ENCODE assay signal across 17 cellular contexts in the genomic region with DNA sequence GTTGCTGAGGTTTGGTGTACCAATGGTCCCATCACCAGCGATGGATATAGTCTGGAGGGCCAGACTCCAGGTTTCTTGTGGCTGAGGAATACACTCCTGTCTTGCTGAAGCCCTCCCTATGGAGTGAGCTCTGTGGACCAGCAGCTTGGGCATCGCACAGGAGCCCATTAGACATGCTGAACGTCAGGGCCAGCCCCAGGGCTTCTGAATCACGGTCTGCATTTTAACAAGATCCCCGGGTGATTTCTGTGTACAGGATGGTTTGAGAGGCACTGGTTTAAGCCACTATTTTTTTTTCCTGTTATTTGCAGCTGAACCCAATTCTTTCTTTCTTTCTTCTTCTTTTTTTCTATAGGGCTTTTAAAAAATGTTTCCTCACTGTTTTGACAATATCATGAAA.
DNase-seq lines count a peak whose midpoint lies in the region; ATAC-seq and TF ChIP-seq lines count a peak whose summit lies in the region.
"Had no signal": no experiment of that assay in that cellular context is flagged by ENCODE, and none has a peak within 500 bp of the region (broad histone marks: within the 10 kb centered on the region; RNA-seq: fewer than 3 reads in every experiment).

No MANE protein-coding gene starts in this region.

- H3K27ac ChIP-seq in PC-9 (peak overlapping the region; percentile 85), lower lobe of right lung (peak overlapping the region; percentile 89), stomach smooth muscle (ENCODE audit: low read length) (peak overlapping the region; percentile 11)

- H3K4me3 Mint-ChIP-seq in activated naive CD4-positive, alpha-beta T cell treated with anti-CD3 and anti-CD28 coated beads for 36 hours, result no peak overlapping the region
- H3K4me3 Mint-ChIP-seq: nephron progenitor cell had no signal

- peaks cover 30% of the 10 kb centered on the region for H3K27me3 Mint-ChIP-seq in activated naive CD4-positive, alpha-beta T cell treated with anti-CD3 and anti-CD28 coated beads for 36 hours (ENCODE audit: low read depth)

- no peak overlapping the region for H3K4me2 ChIP-seq in PC-9
- H3K4me2 ChIP-seq: smooth muscle cell had no signal

- no peak for ATAC-seq in lower lobe of right lung
- ATAC-seq in HG02763 (IDR thresholded peaks at IDR 0.05; ENCODE audit: unreplicated experiment), result no peak

- POLR2A ChIA-PET in PC-9 (lab: Charles Lee; ENCODE audit: unreplicated experiment), result interaction anchor here (0.6 kb wide), 1 partner anchor 1396 kb away, joined by 3 read pairs; no protein-coding TSS in a partner anchor

- peak overlapping the region; percentile 51 for H3K27ac Mint-ChIP-seq in activated naive CD4-positive, alpha-beta T cell treated with anti-CD3 and anti-CD28 coated beads for 36 hours
- H3K27ac Mint-ChIP-seq: nephron progenitor cell had no signal

- no peaks in the 10 kb centered on the region for H3K9me2 ChIP-seq in PC-9 (ENCODE audit: insufficient read depth)

- no peak for TF ChIP-seq CTCF in PC-9 (conservative IDR thresholded peaks at IDR 0.05)
- TF ChIP-seq CTCF in lower lobe of right lung (IDR thresholded peaks at IDR 0.05), result no peak
- TF ChIP-seq CTCF in GM20000 (IDR thresholded peaks at IDR 0.05; ENCODE audit: extremely low read depth, missing control alignments), result no peak

- no peaks in the 10 kb centered on the region for H3K79me2 ChIP-seq in PC-9 (ENCODE audit: low read depth)

- intact Hi-C loops in activated naive CD4-positive, alpha-beta T cell treated with anti-CD3 and anti-CD28 coated beads for 36 hours (cut with micrococcal nuclease), result loop anchor here (2.0 to 5.0 kb wide), 2 partner anchors 236 to 404 kb away; no protein-coding TSS in a partner anchor
- intact Hi-C loops in PC-9 (cut with micrococcal nuclease; ENCODE audit: unreplicated experiment), result no loop called here
- intact Hi-C loops in lower lobe of right lung (cut with DNase I), result no loop called here

- CTCF ChIA-PET in activated naive CD4-positive, alpha-beta T cell treated with anti-CD3 and anti-CD28 coated beads for 36 hours (lab: Charles Lee), result interaction anchor here (0.8 to 2.5 kb wide), 7 partner anchors 13 to 281 kb away, joined by 3 to 21 read pairs (median 4); a partner anchor contains a TSS
- CTCF ChIA-PET in PC-9 (lab: Charles Lee), result no interaction called here

- H3K9me3 Mint-ChIP-seq in activated naive CD4-positive, alpha-beta T cell treated with anti-CD3 and anti-CD28 coated beads for 36 hours, result peaks cover 1% of the 10 kb centered on the region
- H3K9me3 Mint-ChIP-seq: nephron progenitor cell had no signal

- H3F3A ChIP-seq in PC-9 (ENCODE audit: insufficient read depth, low read depth), result peaks cover 24% of the 10 kb centered on the region

- no peak overlapping the region for H2AFZ ChIP-seq in PC-9

- BruUV-seq in PC-9 (replicated peaks; lab: Mats Ljungman, UMichigan), result no TSS peak

- 0 out of 2 replicates have a peak, but pooled peaks cover 3% of the 10 kb centered on the region for H3K9me3 ChIP-seq in PC-9 (ENCODE audit: insufficient read depth, low read depth)
- no peaks in the 10 kb centered on the region for H3K9me3 ChIP-seq in lower lobe of right lung
- no peaks in the 10 kb centered on the region for H3K9me3 ChIP-seq in stomach smooth muscle (ENCODE audit: control insufficient read depth in 2 of 2, low read length in 2 of 2)

- H3K4me1 ChIP-seq in PC-9 (replicated peaks; ENCODE audit: insufficient read depth) (peaks cover 48% of the 10 kb centered on the region), lower lobe of right lung (peaks cover 41% of the 10 kb centered on the region), stomach smooth muscle (ENCODE audit: control insufficient read depth, insufficient read depth, low read length) (peaks cover 5% of the 10 kb centered on the region)

- H3K36me3 ChIP-seq in PC-9 (ENCODE audit: low read depth), result no peaks in the 10 kb centered on the region
- H3K36me3 ChIP-seq in lower lobe of right lung, result no peaks in the 10 kb centered on the region
- H3K36me3 ChIP-seq in stomach smooth muscle (ENCODE audit: control insufficient read depth in 2 of 2, insufficient read depth in 2 of 2, low read length in 2 of 2), result no peaks in the 10 kb centered on the region

- H3K27me3 ChIP-seq in PC-9 (ENCODE audit: insufficient read depth, low read depth), result no peaks in the 10 kb centered on the region
- H3K27me3 ChIP-seq in lower lobe of right lung (ENCODE audit: low read depth), result no peaks in the 10 kb centered on the region
- H3K27me3 ChIP-seq in stomach smooth muscle (ENCODE audit: control insufficient read depth in 1 of 2, insufficient read depth in 2 of 2, low read length in 2 of 2), result no peaks in the 10 kb centered on the region

- H4K20me1 ChIP-seq in PC-9 (ENCODE audit: insufficient read depth), result no peaks in the 10 kb centered on the region

- peaks cover 31% of the 10 kb centered on the region for H3K4me1 Mint-ChIP-seq in activated naive CD4-positive, alpha-beta T cell treated with anti-CD3 and anti-CD28 coated beads for 36 hours (ENCODE audit: low read depth)
- H3K4me1 Mint-ChIP-seq: nephron progenitor cell had no signal

- H3K4me3 ChIP-seq in PC-9 (no peak overlapping the region), lower lobe of right lung (no peak overlapping the region), stomach smooth muscle (ENCODE audit: low read length in 2 of 2) (no peak overlapping the region)
- H3K4me3 ChIP-seq: smooth muscle cell had no signal

- H3K9ac ChIP-seq in stomach smooth muscle (ENCODE audit: low read length in 2 of 2), result no peak overlapping the region

- no peak for DNase-seq in activated naive CD4-positive, alpha-beta T cell treated with anti-CD3 and anti-CD28 coated beads for 36 hours
- DNase-seq in activated naive CD4-positive, alpha-beta T cell treated with Interleukin-2 at 50 U/mL for 16 hours, result no peak
- DNase-seq in PC-9 (no peak), lower lobe of right lung (no peak), GM20000 (ENCODE audit: low spot score) (no peak)
- no peak for DNase-seq in stimulated activated naive CD4-positive, alpha-beta T cell (lab: John Stamatoyannopoulos, UW)
- DNase-seq: DMS53, foreskin melanocyte, KG1, kidney glomerular epithelial cell, NCI-H2029, NCI-H748 treated with DMSO at 0.1 percent for 48 hours, nephron progenitor cell, Right ventricle myocardium superior had no signal

- H3K36me3 Mint-ChIP-seq in activated naive CD4-positive, alpha-beta T cell treated with anti-CD3 and anti-CD28 coated beads for 36 hours (ENCODE audit: low read depth), result no peaks in the 10 kb centered on the region

Comparison
In these comparisons a context has a peak if more than half of its experiments do, and no peak if none do; other contexts are left out.
1. H3K27ac ChIP-seq: peak in every context shown above with its lines; median percentile 89 in lower lobe of right lung; 85 in PC-9; 11 in stomach smooth muscle.